ENCODE assay signal across 15 cellular contexts in the genomic region with DNA sequence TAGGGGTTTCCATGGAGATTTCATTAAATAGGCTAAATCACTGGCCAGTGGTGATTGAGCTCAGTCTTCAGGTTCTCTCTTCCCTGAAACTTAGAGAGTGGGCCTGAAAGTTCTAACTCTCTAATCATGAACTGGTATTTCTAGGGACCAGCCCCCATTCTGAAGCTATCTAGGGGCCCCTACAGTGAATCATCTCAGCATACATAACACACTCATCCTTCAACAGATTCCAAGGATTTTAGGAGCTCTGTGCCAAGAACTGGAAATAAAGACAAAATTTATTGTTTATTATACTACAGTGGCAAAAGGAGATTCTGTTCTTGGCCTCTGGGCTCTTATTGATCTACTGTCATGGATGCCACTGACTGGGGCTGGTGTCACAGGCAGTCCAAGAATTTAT.
"Had no signal": no experiment of that assay in that cellular context is flagged by ENCODE, and none has a peak within 500 bp of the region (broad histone marks: within the 10 kb centered on the region; RNA-seq: fewer than 3 reads in every experiment).

No MANE protein-coding gene starts in this region.

- H3K4me2 ChIP-seq: smooth muscle cell had no signal

- H3K36me3 ChIP-seq: gastrocnemius medialis, heart right ventricle had no signal

- H3K27me3 ChIP-seq: gastrocnemius medialis, heart right ventricle had no signal

- H3K4me3 Mint-ChIP-seq: endodermal cell; naive thymus-derived CD8-positive, alpha-beta T cell had no signal

- DNase-seq: effector CD4-positive, alpha-beta T cell; endodermal cell; erythroblast; gastrocnemius medialis; heart right ventricle; hypothalamus; kidney glomerular epithelial cell; mucosa of descending colon; naive thymus-derived CD8-positive, alpha-beta T cell; right cardiac atrium; stimulated activated CD4-positive, alpha-beta T cell treated with anti-CD3 and anti-CD28 coated beads, Interleukin-2, amount 100 ng/mL, for 48 hours; stimulated activated naive CD4-positive, alpha-beta T cell treated with Interleukin-2 at 50 U/mL for 16 hours; trophoblast cell had no signal

- H3K4me1 ChIP-seq: gastrocnemius medialis had no signal

- H3K27ac ChIP-seq: coronary artery, gastrocnemius medialis, heart right ventricle had no signal

- H3K4me3 ChIP-seq: coronary artery, gastrocnemius medialis, heart right ventricle, mucosa of descending colon, smooth muscle cell had no signal

- H3K4me1 Mint-ChIP-seq: naive thymus-derived CD8-positive, alpha-beta T cell had no signal

- ATAC-seq: gastrocnemius medialis; heart right ventricle; mucosa of descending colon; naive thymus-derived CD8-positive, alpha-beta T cell; right cardiac atrium had no signal

- H3K27ac Mint-ChIP-seq: endodermal cell; naive thymus-derived CD8-positive, alpha-beta T cell had no signal

- H3K36me3 Mint-ChIP-seq: naive thymus-derived CD8-positive, alpha-beta T cell had no signal

- H3K9me3 ChIP-seq: gastrocnemius medialis, mucosa of descending colon had no signal
